Comparison of ENCODE assay signal across 8 cellular contexts in the genomic region with DNA sequence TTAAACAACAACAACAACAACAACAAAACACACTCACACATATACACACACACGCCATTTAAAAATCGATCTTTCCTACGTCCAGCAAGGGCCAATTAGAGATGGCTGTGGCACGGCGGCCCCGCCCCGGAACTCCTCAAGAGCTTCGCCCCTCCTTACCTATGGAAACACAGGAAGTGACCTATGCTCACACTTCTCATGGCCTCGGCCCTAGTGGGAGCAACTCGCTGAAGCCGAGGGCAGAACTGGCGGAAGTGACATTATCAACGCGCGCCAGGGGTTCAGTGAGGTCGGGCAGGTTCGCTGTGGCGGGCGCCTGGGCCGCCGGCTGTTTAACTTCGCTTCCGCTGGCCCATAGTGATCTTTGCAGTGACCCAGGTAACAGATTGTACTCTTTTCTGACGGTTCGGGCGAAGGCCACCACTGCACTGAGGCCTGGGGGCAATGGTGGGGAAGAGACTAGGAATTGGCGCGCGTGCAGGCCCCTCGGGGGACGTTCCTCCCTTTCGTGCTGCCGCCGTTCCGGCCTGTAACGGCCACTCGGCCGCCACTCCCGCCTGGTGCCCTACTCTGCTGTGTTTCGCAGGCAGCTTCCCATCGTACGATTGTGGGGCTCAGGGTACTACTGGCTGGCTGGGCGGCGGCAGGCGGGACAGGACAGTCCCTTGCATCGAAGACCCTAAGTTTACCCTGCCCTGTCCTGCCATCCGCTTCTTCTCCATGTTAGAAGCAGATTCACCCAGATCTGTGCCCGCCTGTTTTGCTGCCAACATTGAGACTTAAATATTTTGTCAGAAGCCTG. TPM values are rescaled to one million over a fixed set of nuclear protein-coding genes. Genes with fewer than 3 reads are reported as not detected.
DNase-seq lines count a peak whose midpoint lies in the region; ATAC-seq, FAIRE-seq and TF ChIP-seq lines count a peak whose summit lies in the region.

Gene TBP, plus strand, starts transcription at position 284 of the 802 bp plus-strand sequence. CDS start 2,661 bp downstream, outside the sequence.

- 0 to 1% (median 0%) methylated on average over 45 to 48 of the region's 48 CpGs for WGBS in psoas muscle, 3 donors

- H3K4me1 ChIP-seq in ascending aorta (peaks cover 8 to 29% of the 10 kb centered on the region in 2 donors), right atrium auricular region (peaks cover 0 to 45% of the 10 kb centered on the region in 2 donors), psoas muscle (peaks cover 42% of the 10 kb centered on the region)

- FAIRE-seq in urothelium cell line (lab: Jason Lieb, UNC), result peak; percentile 65

- ATAC-seq in GM18505 (IDR thresholded peaks at IDR 0.05; ENCODE audit: unreplicated experiment) (peak; percentile 97), HG02970 (IDR thresholded peaks at IDR 0.05; ENCODE audit: low FRiP score, unreplicated experiment) (peak; percentile 96), psoas muscle (peak; percentile 91 to 96 (median 94))

- peak; percentile 74 for TF ChIP-seq POLR2A in GM18505 (IDR thresholded peaks at IDR 0.05; ENCODE audit: borderline replicate concordance, extremely low read depth, insufficient read depth, insufficient read length)

- H3K36me3 ChIP-seq in ascending aorta (peaks cover 5 to 7% of the 10 kb centered on the region in 2 donors), right atrium auricular region (peaks cover 16% of the 10 kb centered on the region), psoas muscle (ENCODE audit: insufficient read depth in 1 of 2, low read depth in 1 of 2) (peaks cover 2 to 26% of the 10 kb centered on the region in 2 donors)

- no peaks in the 10 kb centered on the region for H3K9me3 ChIP-seq in ascending aorta
- no peaks in the 10 kb centered on the region for H3K9me3 ChIP-seq in right atrium auricular region
- no peaks in the 10 kb centered on the region for H3K9me3 ChIP-seq in psoas muscle

- H3K4me3 ChIP-seq in ascending aorta (peak within 1 kb of the TSS; percentile 75 to 98), right atrium auricular region (peak within 1 kb of the TSS; percentile 71 to 81), psoas muscle (peak within 1 kb of the TSS; percentile 74)

- H3K27ac ChIP-seq in ascending aorta, result peak within 1 kb of the TSS; percentile 94
- peak within 1 kb of the TSS; percentile 90 to 92 for H3K27ac ChIP-seq in right atrium auricular region
- H3K27ac ChIP-seq in psoas muscle, result peak within 1 kb of the TSS; percentile 98

- peak; percentile 91 for DNase-seq in NCI-H187 treated with DMSO at 0.1 percent for 48 hours (lab: John Stamatoyannopoulos, UW)
- peak; percentile 95 to 99 for DNase-seq in ascending aorta (ENCODE audit: low spot score in 2 of 2)
- peak; percentile 99 for DNase-seq in right atrium auricular region (ENCODE audit: low spot score)
- DNase-seq in psoas muscle, result peak; percentile 97 to 99
- peak; percentile 96 for DNase-seq in urothelium cell line (ENCODE audit: low spot score)

- intact Hi-C loops in T-helper 2 cell treated with Interferon-gamma antibody and Interleukin-4, amounts not matched to agents 100 ng/mL and 5 ng/mL, for 36 hours (cut with micrococcal nuclease), result loop anchor here (1.0 to 10.0 kb wide), 5 partner anchors 30 to 1339 kb away; partner anchors contain the start of genes DYNLT2, ERMARD, FAM120B and PDCD2
- intact Hi-C loops in ascending aorta (cut with DNase I) (loop anchor here (1.0 kb wide), 3 partner anchors 30 to 852 kb away; partner anchors contain the start of genes C6orf120, DYNLT2, ERMARD and PDCD2), psoas muscle (cut with DNase I) (loop anchor here (5.0 to 10.0 kb wide), 2 partner anchors 802 to 829 kb away; partner anchors contain the start of genes DYNLT2 (in 1 of the 2), ERMARD (in 1 of the 2) and PHF10 (in 1 of the 2))

- no peak for TF ChIP-seq CTCF in ascending aorta (IDR thresholded peaks at IDR 0.05)
- TF ChIP-seq CTCF in right atrium auricular region (IDR thresholded peaks at IDR 0.05), result peak in 1 of 2 donors; percentile 9
- TF ChIP-seq CTCF in psoas muscle (IDR thresholded peaks at IDR 0.05), result no peak

- H3K27me3 ChIP-seq in ascending aorta, result no peaks in the 10 kb centered on the region
- H3K27me3 ChIP-seq in right atrium auricular region, result no peaks in the 10 kb centered on the region
- H3K27me3 ChIP-seq in psoas muscle (ENCODE audit: insufficient read depth in 3 of 3, low read length in 2 of 3), result no peaks in the 10 kb centered on the region

RNA-seq across cellular contexts. Expression of gene TBP, which starts in this region (rescaled TPM):
- total RNA-seq in T-helper 2 cell treated with Interferon-gamma antibody and Interleukin-4, amounts not matched to agents 100 ng/mL and 5 ng/mL, for 36 hours, result 19.8 and 22.1 TPM in 2 replicates
- total RNA-seq in ascending aorta (10.2 TPM), right atrium auricular region (10 to 100 TPM; 10.1 to 13.3 TPM), psoas muscle (10 to 100 TPM in 1 of 4 donors, 1 to 10 TPM in 3; 6.9 to 12.0 (median 8.0) TPM)
- 10 to 100 TPM in 1 of 3 donors, 1 to 10 TPM in 2; 8.3 to 20.0 (median 9.6) TPM for polyA plus RNA-seq in psoas muscle

Comparison
In these comparisons a context has a peak if more than half of its experiments do, and no peak if none do; other contexts are left out.
1. Peak in every context shown above with its lines: DNase-seq, ATAC-seq, H3K4me3 ChIP-seq and H3K27ac ChIP-seq.